ENCODE assay signal across 19 cellular contexts in the genomic region with DNA sequence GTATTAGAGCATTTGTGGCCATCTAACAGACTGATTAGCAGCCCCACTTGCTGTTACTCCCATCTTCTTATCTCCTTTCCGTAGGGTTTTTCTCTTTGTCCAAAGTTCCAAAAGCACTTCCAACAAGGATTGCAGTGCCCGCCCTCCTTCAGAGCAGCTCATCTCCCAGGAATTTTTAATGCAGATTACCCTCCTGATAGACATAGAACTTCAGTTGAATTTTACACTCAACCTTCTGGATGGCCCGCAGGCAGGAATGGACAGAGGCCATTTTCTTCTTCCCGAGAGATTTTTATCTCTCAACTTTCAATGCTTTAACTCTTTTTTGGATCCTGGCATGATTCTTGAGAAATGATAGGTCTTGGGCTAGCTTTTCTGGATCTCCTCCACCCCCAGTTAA.
"Had no signal": no experiment of that assay in that cellular context is flagged by ENCODE, and none has a peak within 500 bp of the region (broad histone marks: within the 10 kb centered on the region; RNA-seq: fewer than 3 reads in every experiment).

No MANE protein-coding gene starts in this region.

- H3K27me3 ChIP-seq: esophagus muscularis mucosa, neural progenitor cell, pancreas had no signal

- H3K9me3 ChIP-seq: esophagus muscularis mucosa, pancreas had no signal

- H3K27ac ChIP-seq: epithelial cell of prostate, esophagus muscularis mucosa, hepatocyte, neural progenitor cell, pancreas had no signal

- H3K4me3 ChIP-seq: esophagus muscularis mucosa, hepatocyte, lung, neural progenitor cell, pancreas had no signal

- ATAC-seq: effector memory CD8-positive, alpha-beta T cell; left colon; left ventricle myocardium superior; natural killer cell treated with Interleukin-12 subunit alpha and Interleukin-12 subunit beta and Interleukin-15 and Interleukin-18, amount 100 ng/mL, for 72 hours; pancreas; right cardiac atrium had no signal

- H3K36me3 ChIP-seq: esophagus muscularis mucosa, neural progenitor cell, pancreas had no signal

- DNase-seq: effector memory CD8-positive, alpha-beta T cell; foreskin melanocyte; head of caudate nucleus; left colon; left ventricle myocardium superior; mesenchymal stem cell; midbrain; nucleus accumbens; pancreas; right cardiac atrium; small intestine; stimulated activated CD4-positive, alpha-beta T cell treated with anti-CD3 and anti-CD28 coated beads, Interleukin-12 subunit alpha, Interleukin-12 subunit beta, amount 100 ng/mL, for 4 hours; stimulated activated naive CD4-positive, alpha-beta T cell treated with Interleukin-2 at 50 U/mL for 16 hours had no signal
